13 cellular contexts compared by ENCODE assay signal in genomic region chr20:61901421-61902212, GRCh38.
DNase-seq lines count a peak whose midpoint lies in the region; ATAC-seq, FAIRE-seq and TF ChIP-seq lines count a peak whose summit lies in the region.
"Had no signal": no experiment of that assay in that cellular context is flagged by ENCODE, and none has a peak within 500 bp of the region (broad histone marks: within the 10 kb centered on the region; RNA-seq: fewer than 3 reads in every experiment).

No MANE protein-coding gene starts in this region.

- no peak overlapping the region for H3K14ac ChIP-seq in H1 (ENCODE audit: insufficient read length)

- H3K4ac ChIP-seq in H1 (replicated peaks; ENCODE audit: insufficient read length, low read depth, low read length) = peak overlapping the region; percentile 29

- H3K18ac ChIP-seq in H1 (ENCODE audit: extremely low read depth, low read length) = no peak overlapping the region

- H3K79me1 ChIP-seq in H1 (ENCODE audit: low read depth, low read length) = no peaks in the 10 kb centered on the region

- no peaks in the 10 kb centered on the region for H3K27me3 ChIP-seq in BLaER1
- no peaks in the 10 kb centered on the region; a peak in 1 of 7 replicates for H3K27me3 ChIP-seq in H1 (replicated peaks in 1 of 4; ENCODE audit: control insufficient read depth in 3 of 4, extremely low read depth in 1 of 4, insufficient read depth in 3 of 4, low read length in 3 of 4)

- H3K79me2 ChIP-seq in H1 (ENCODE audit: control insufficient read depth in 1 of 2, insufficient read depth in 2 of 2, low read length in 2 of 2) = no peaks in the 10 kb centered on the region

- POLR2A ChIA-PET in H1 (lab: Charles Lee; ENCODE audit: partially characterized antibody) = no interaction called here

- H2BK120ac ChIP-seq in H1 (replicated peaks; ENCODE audit: low read depth, low read length) = no peak overlapping the region

- H3K36me3 ChIP-seq in BLaER1 (no peaks in the 10 kb centered on the region), H1 (ENCODE audit: control insufficient read depth in 2 of 4, insufficient read depth in 4 of 4, low read length in 3 of 4) (no peaks in the 10 kb centered on the region)

- H2BK5ac ChIP-seq in H1 (ENCODE audit: low read depth, low read length) = no peak overlapping the region

- no peak overlapping the region for H2BK12ac ChIP-seq in H1 (ENCODE audit: low read depth, low read length)

- H3K27ac ChIP-seq in BLaER1 (no peak overlapping the region), H1 (ENCODE audit: low read depth, low read length) (no peak overlapping the region)

- H4K20me1 ChIP-seq in BLaER1 (no peaks in the 10 kb centered on the region), H1 (replicated peaks in 1 of 2; ENCODE audit: control insufficient read depth in 1 of 2, insufficient read depth in 2 of 2, low read length in 2 of 2) (peaks cover 0 to 1% of the 10 kb centered on the region in 2 experiments)

- TF ChIP-seq RAD21 in H1 (IDR thresholded peaks at IDR 0.05 in 1 of 2, conservative IDR thresholded peaks at IDR 0.05 in 1 of 2; ENCODE audit: low read depth in 2 of 2, low read length in 2 of 2) = no peak

- no peak overlapping the region for H4K8ac ChIP-seq in H1 (ENCODE audit: extremely low read depth, insufficient read depth, low read length)

- H2AK5ac ChIP-seq in H1 (ENCODE audit: low read depth, low read length) = no peak overlapping the region

- H3K4me1 ChIP-seq in BLaER1 (peaks cover 14% of the 10 kb centered on the region), H1 (replicated peaks in 1 of 4; ENCODE audit: control insufficient read depth in 3 of 4, insufficient read depth in 4 of 4, low read length in 3 of 4) (no peaks in the 10 kb centered on the region; a peak in 1 of 7 replicates)

- DNase-seq in Daoy (ENCODE audit: low read depth) = peak; percentile 53
- peak; percentile 51 for DNase-seq in NB4 (ENCODE audit: low read depth)
- no peak for DNase-seq in H1 (ENCODE audit: low read depth in 1 of 2, low spot score in 2 of 2)
- DNase-seq in activated effector memory CD4-positive, alpha-beta T cell treated with anti-CD3 and anti-CD28 coated beads, Interleukin-2, amount 50 U/mL, for 16 hours = no peak
- no peak for DNase-seq in GM12892 (ENCODE audit: insufficient read length)
- no peak for DNase-seq in activated CD4-positive, CD25-positive, alpha-beta regulatory T cell treated with anti-CD3 and anti-CD28 coated beads, Interleukin-2, amount 50 U/mL, for 72 hours
- DNase-seq: activated CD4-positive, CD25-positive, alpha-beta regulatory T cell; activated CD8-positive, alpha-beta memory T cell treated with anti-CD3 and anti-CD28 coated beads, Interleukin-2, amount 50 U/mL, for 4 hours; activated naive CD4-positive, alpha-beta T cell treated with anti-CD3 and anti-CD28 coated beads, Interleukin-2, amount 50 U/mL, for 16 hours; hippocampal formation had no signal

- no peak overlapping the region for H2BK15ac ChIP-seq in H1 (ENCODE audit: low read length)

- no peak overlapping the region for H3K23ac ChIP-seq in H1 (ENCODE audit: insufficient read length)

- H3K23me2 ChIP-seq in H1 (ENCODE audit: low read depth, low read length) = no peaks in the 10 kb centered on the region

- CTCF ChIA-PET in H1 (lab: Charles Lee; ENCODE audit: partially characterized antibody) = interaction anchor here (1.3 kb wide), 1 partner anchor 8 kb away, joined by 4 read pairs; no protein-coding TSS in a partner anchor

- H3K9me3 ChIP-seq in BLaER1 (no peaks in the 10 kb centered on the region), H1 (ENCODE audit: insufficient read depth in 2 of 2, low read depth in 1 of 2, low read length in 1 of 2) (no peaks in the 10 kb centered on the region)

- no peak for TF ChIP-seq CTCF in NB4 (IDR thresholded peaks at IDR 0.05; ENCODE audit: low read depth, low read length)
- TF ChIP-seq CTCF in H1 (IDR thresholded peaks at IDR 0.05; ENCODE audit: control extremely low read depth in 1 of 3, insufficient read depth in 1 of 3, low read depth in 1 of 3, low read length in 3 of 3) = no peak

- FAIRE-seq in H1 (lab: Jason Lieb, UNC) (no peak), GM12892 (lab: Jason Lieb, UNC) (no peak)
- FAIRE-seq: G401.6 had no signal

- no peak for ATAC-seq in GM18907 (IDR thresholded peaks at IDR 0.05; ENCODE audit: unreplicated experiment)

- H3K9ac ChIP-seq in BLaER1 (no peak overlapping the region), H1 (replicated peaks in 1 of 4; ENCODE audit: extremely low read depth in 1 of 4, low read depth in 3 of 4, low read length in 3 of 4) (no peak overlapping the region)

- H3K4me2 ChIP-seq in BLaER1 = peak overlapping the region; percentile 24
- H3K4me2 ChIP-seq in H1 (ENCODE audit: insufficient read depth in 1 of 2, low read depth in 2 of 2, low read length in 2 of 2) = no peak overlapping the region

- no peak for TF ChIP-seq EP300 in H1 (IDR thresholded peaks at IDR 0.05; ENCODE audit: borderline replicate concordance in 1 of 2, low read depth in 2 of 2, low read length in 2 of 2)

- no peak overlapping the region for H2BK20ac ChIP-seq in H1 (ENCODE audit: low read length)

- H4K5ac ChIP-seq in H1 (ENCODE audit: insufficient read length, low read depth, low read length) = no peak overlapping the region

- H4K91ac ChIP-seq in H1 (replicated peaks; ENCODE audit: insufficient read length, low read length) = no peak overlapping the region

- H3K56ac ChIP-seq in H1 (replicated peaks; ENCODE audit: insufficient read length, low read depth, low read length) = no peak overlapping the region

- no peak overlapping the region for H2AFZ ChIP-seq in H1 (ENCODE audit: low read length)

- no peak for TF ChIP-seq POLR2A in NB4 (IDR thresholded peaks at IDR 0.05; ENCODE audit: extremely low read depth, insufficient read length)
- TF ChIP-seq POLR2A in H1 (IDR thresholded peaks at IDR 0.05; ENCODE audit: control extremely low read depth in 1 of 2, low read depth in 2 of 2, low read length in 2 of 2) = no peak
- no peak for TF ChIP-seq POLR2A in GM12892 (IDR thresholded peaks at IDR 0.05; ENCODE audit: low read depth, low read length)

- H3K4me3 ChIP-seq in BLaER1 (no peak overlapping the region), NB4 (ENCODE audit: low read depth, low read length) (no peak overlapping the region), H1 (ENCODE audit: extremely low read depth in 1 of 4, insufficient read depth in 2 of 4, low read depth in 3 of 4, low read length in 4 of 4) (no peak overlapping the region)

- 87% methylated on average over 34 of the region's 34 CpGs; no CpG with 5 or more reads in 1 of the 2 experiments for WGBS in H1 (ENCODE audit: extremely low coverage in 1 of 2, insufficient coverage in 1 of 2, insufficient read length in 1 of 2, insufficient replicate concordance in 2 of 2, low coverage in 1 of 2, low lambda C conversion rate in 2 of 2, missing lambda C conversion rate in 1 of 2), 2 experiments

TF ChIP-seq in H1, 55 proteins besides CTCF, POLR2A, EP300 and RAD21:
- TF ChIP-seq CBX8 (IDR thresholded peaks at IDR 0.05; ENCODE audit: borderline replicate concordance, low read depth, low read length) (no peak), SUZ12 (IDR thresholded peaks at IDR 0.05; ENCODE audit: low read length) (no peak), SIX5 (IDR thresholded peaks at IDR 0.05; ENCODE audit: low read depth, low read length) (no peak), CREB1 (IDR thresholded peaks at IDR 0.05) (no peak)

Comparison
In these comparisons a context has a peak if more than half of its experiments do, and no peak if none do; other contexts are left out.
1. DNase-seq: peak in Daoy (single experiment) and NB4 (single experiment); none in H1 (0 of 2), activated effector memory CD4-positive, alpha-beta T cell treated with anti-CD3 and anti-CD28 coated beads, Interleukin-2, amount 50 U/mL, for 16 hours (single experiment), GM12892 (single experiment) and activated CD4-positive, CD25-positive, alpha-beta regulatory T cell treated with anti-CD3 and anti-CD28 coated beads, Interleukin-2, amount 50 U/mL, for 72 hours (single experiment).